ENCODE assay signal across 22 cellular contexts in genomic region chr20:40305303-40305702, GRCh38.
"Had no signal": no experiment of that assay in that cellular context is flagged by ENCODE, and none has a peak within 500 bp of the region (broad histone marks: within the 10 kb centered on the region; RNA-seq: fewer than 3 reads in every experiment).

No MANE protein-coding gene starts in this region.

- H3K4me3 ChIP-seq: cardiac muscle cell, heart right ventricle, lower lobe of right lung, neural progenitor cell, pancreas, sigmoid colon, smooth muscle cell, tibial artery, upper lobe of left lung, uterus had no signal

- H3K9me3 ChIP-seq: heart right ventricle, lower lobe of right lung, pancreas, sigmoid colon, tibial artery, upper lobe of left lung, uterus had no signal

- H3K36me3 Mint-ChIP-seq: memory B cell, natural killer cell, neural progenitor cell had no signal

- H3K4me3 Mint-ChIP-seq: memory B cell, natural killer cell, neural progenitor cell had no signal

- H3K36me3 ChIP-seq: cardiac muscle cell, heart right ventricle, lower lobe of right lung, neural progenitor cell, pancreas, sigmoid colon, tibial artery, upper lobe of left lung, uterus had no signal

- H3K9me3 Mint-ChIP-seq: memory B cell, natural killer cell, neural progenitor cell had no signal

- H3K27me3 Mint-ChIP-seq: progenitor cell of endocrine pancreas had no signal

- H3K9ac ChIP-seq: neural progenitor cell had no signal

- H2AFZ ChIP-seq: neural progenitor cell had no signal

- H3K4me1 Mint-ChIP-seq: memory B cell, natural killer cell had no signal

- H3K27ac ChIP-seq: cardiac muscle cell, heart right ventricle, lower lobe of right lung, neural progenitor cell, pancreas, sigmoid colon, tibial artery, upper lobe of left lung, uterus had no signal

- ATAC-seq: left lobe of liver; lower lobe of right lung; natural killer cell; pancreas; stimulated activated naive CD8-positive, alpha-beta T cell treated with anti-CD3 and anti-CD28 coated beads, Interleukin-15, Interleukin-2, amounts not matched to agents 100 U/mL and 50 U/mL, for 24 hours had no signal

- DNase-seq: cerebellar nuclear complex; dermis blood vessel endothelial cell; erythroblast; foreskin melanocyte; islet precursor cell; lower lobe of right lung; natural killer cell; nucleus accumbens; pancreas; sigmoid colon; stimulated activated CD4-positive, alpha-beta T cell treated with anti-CD3 and anti-CD28 coated beads, Interleukin-2, amount 100 ng/mL, for 48 hours; stimulated activated naive CD8-positive, alpha-beta T cell treated with anti-CD3 and anti-CD28 coated beads, Interleukin-15, Interleukin-2, amounts not matched to agents 100 U/mL and 50 U/mL, for 24 hours; tibial artery; upper lobe of left lung; uterus had no signal

- H3K27me3 ChIP-seq: cardiac muscle cell, neural progenitor cell, pancreas, sigmoid colon, tibial artery, upper lobe of left lung, uterus had no signal

- H3K4me2 ChIP-seq: neural progenitor cell, smooth muscle cell had no signal

- H3K4me1 ChIP-seq: lower lobe of right lung, pancreas, upper lobe of left lung, uterus had no signal

- H3K27ac Mint-ChIP-seq: memory B cell, natural killer cell, neural progenitor cell, progenitor cell of endocrine pancreas had no signal
